Comparison of ENCODE assay signal across 8 cellular contexts in genomic region chr5:154640216-154640831, GRCh38.
DNase-seq lines count a peak whose midpoint lies in the region; ATAC-seq and TF ChIP-seq lines count a peak whose summit lies in the region.
"Not testable (repeated sequence)": the region's sequence is repeated elsewhere in the genome, so short reads cannot be mapped to it uniquely, and the experiment has no call there.

No MANE protein-coding gene starts in this region.

- not testable (repeated sequence) for H3K27me3 Mint-ChIP-seq in MCF 10A (ENCODE audit: insufficient read depth, unreplicated experiment)

- H3K4me1 Mint-ChIP-seq in MCF 10A (ENCODE audit: insufficient read depth, unreplicated experiment), result not testable (repeated sequence)

- in situ Hi-C loops in Caki2 (cut with HindIII; ENCODE audit: low pct_unique_long_range_greater_than_20kb, low sequenced_read_pairs); transverse colon (cut with MboI; ENCODE audit: low pct_ligation_motif_present in 1 of 4, low pct_unique_long_range_greater_than_20kb in 1 of 4, low sequenced_read_pairs in 3 of 4): not testable (repeated sequence)

- not testable (repeated sequence) for H3K36me3 ChIP-seq in HEK293 (ENCODE audit: control insufficient read depth in 2 of 2, insufficient read depth in 1 of 2, low read length in 2 of 2); mucosa of descending colon (ENCODE audit: low read depth); transverse colon

- not testable (repeated sequence) for H3K36me3 Mint-ChIP-seq in MCF 10A (ENCODE audit: insufficient read depth, unreplicated experiment)

- H3K4me1 ChIP-seq in HEK293 (ENCODE audit: control insufficient read depth, insufficient read depth, low read length); mucosa of descending colon (ENCODE audit: low read depth); transverse colon: not testable (repeated sequence)

- 33 to 41% methylated on average over 4 of the region's 4 CpGs for WGBS in transverse colon (ENCODE audit: low coverage in 1 of 2), 2 donors

- not testable (repeated sequence) for H3K9me3 ChIP-seq in HEK293 (ENCODE audit: control insufficient read depth, insufficient read depth, low read depth, low read length); mucosa of descending colon; transverse colon

- not testable (repeated sequence) for H3K9me3 Mint-ChIP-seq in MCF 10A (ENCODE audit: unreplicated experiment)

- H3K27ac ChIP-seq in HEK293 (ENCODE audit: extremely low read depth, low read depth, low read length); transverse colon: not testable (repeated sequence)

- not testable (repeated sequence) for H3K27me3 ChIP-seq in transverse colon

- ATAC-seq in mucosa of descending colon, result not testable (repeated sequence)

- intact Hi-C loops in MCF 10A (cut with micrococcal nuclease), result loop anchor here (1.0 to 10.0 kb wide), 4 partner anchors 218 to 666 kb away; no protein-coding TSS in a partner anchor
- intact Hi-C loops in mucosa of descending colon (cut with DNase I, micrococcal nuclease); transverse colon (cut with DNase I; ENCODE audit: low total_unique reads): not testable (repeated sequence)

- H3K4me3 ChIP-seq in HEK293 (ENCODE audit: low read depth, low read length); foreskin fibroblast (ENCODE audit: low read depth in 1 of 2, low read length in 2 of 2); mucosa of descending colon; transverse colon: not testable (repeated sequence)

- BruUV-seq in MCF 10A (replicated peaks; lab: Mats Ljungman, UMichigan), result not testable (repeated sequence)

- TF ChIP-seq CTCF in HEK293 (tag by site-specific recombination; IDR thresholded peaks at IDR 0.05), result not testable (repeated sequence)
- TF ChIP-seq CTCF in MCF 10A (IDR thresholded peaks at IDR 0.05; ENCODE audit: unreplicated experiment) (peak; percentile 88), foreskin fibroblast (IDR thresholded peaks at IDR 0.05; ENCODE audit: low read depth, low read length) (peak; percentile 38), mucosa of descending colon (IDR thresholded peaks at IDR 0.05) (peak; percentile 21), transverse colon (IDR thresholded peaks at IDR 0.05) (peak; percentile 41 to 49 (median 46))

- TF ChIP-seq POLR2A in transverse colon (IDR thresholded peaks at IDR 0.05), result not testable (repeated sequence)

- H3K27ac Mint-ChIP-seq in MCF 10A (ENCODE audit: low read depth, unreplicated experiment), result not testable (repeated sequence)

- H3K4me3 Mint-ChIP-seq in MCF 10A (ENCODE audit: unreplicated experiment), result not testable (repeated sequence)

- CTCF ChIA-PET in HEK293 (lab: Yijun Ruan, JAX) (interaction anchor here (0.6 to 2.5 kb wide), 23 partner anchors 9 to 803 kb away, joined by 3 to 14 read pairs (median 3); no protein-coding TSS in a partner anchor), MCF 10A (lab: Yijun Ruan, JAX) (interaction anchor here (0.5 to 2.8 kb wide), 26 partner anchors 9 to 670 kb away, joined by 3 to 55 read pairs (median 4); no protein-coding TSS in a partner anchor)

- TF ChIP-seq EP300 in transverse colon (IDR thresholded peaks at IDR 0.05; ENCODE audit: low read depth), result not testable (repeated sequence)

- POLR2A ChIA-PET in HEK293 (lab: Yijun Ruan, JAX), result interaction anchor here (0.7 kb wide), 1 partner anchor 221 kb away, joined by 3 read pairs; no protein-coding TSS in a partner anchor
- POLR2A ChIA-PET in MCF 10A (lab: Yijun Ruan, JAX), result interaction anchor here (0.6 to 1.2 kb wide), 2 partner anchors 26 to 174 kb away, joined by 3 read pairs; no protein-coding TSS in a partner anchor

- peak; percentile 19 for DNase-seq in Caki2 (ENCODE audit: low read depth)
- DNase-seq in NCI-H2196 (lab: John Stamatoyannopoulos, UW; ENCODE audit: unreplicated experiment), result peak; percentile 18
- peak; percentile 46 for DNase-seq in SK-N-DZ (ENCODE audit: low spot score)
- peak; percentile 52 for DNase-seq in MCF 10A (ENCODE audit: unreplicated experiment)
- peak in 1 of 2 donors; percentile 62 for DNase-seq in foreskin fibroblast
- peak in 1 of 3 donors; percentile 48 for DNase-seq in mucosa of descending colon
- DNase-seq in transverse colon, result not testable (repeated sequence)

TF ChIP-seq in HEK293, 187 proteins besides CTCF, POLR2A, EP300 and RAD21:
- peak; percentile 66 for TF ChIP-seq ZNF654 (tag by site-specific recombination; IDR thresholded peaks at IDR 0.05; ENCODE audit: low read depth)
- peak; percentile 64 for TF ChIP-seq ZNF335 (tag by site-specific recombination; conservative IDR thresholded peaks at IDR 0.05)
